27 cellular contexts compared by ENCODE assay signal in the genomic region with DNA sequence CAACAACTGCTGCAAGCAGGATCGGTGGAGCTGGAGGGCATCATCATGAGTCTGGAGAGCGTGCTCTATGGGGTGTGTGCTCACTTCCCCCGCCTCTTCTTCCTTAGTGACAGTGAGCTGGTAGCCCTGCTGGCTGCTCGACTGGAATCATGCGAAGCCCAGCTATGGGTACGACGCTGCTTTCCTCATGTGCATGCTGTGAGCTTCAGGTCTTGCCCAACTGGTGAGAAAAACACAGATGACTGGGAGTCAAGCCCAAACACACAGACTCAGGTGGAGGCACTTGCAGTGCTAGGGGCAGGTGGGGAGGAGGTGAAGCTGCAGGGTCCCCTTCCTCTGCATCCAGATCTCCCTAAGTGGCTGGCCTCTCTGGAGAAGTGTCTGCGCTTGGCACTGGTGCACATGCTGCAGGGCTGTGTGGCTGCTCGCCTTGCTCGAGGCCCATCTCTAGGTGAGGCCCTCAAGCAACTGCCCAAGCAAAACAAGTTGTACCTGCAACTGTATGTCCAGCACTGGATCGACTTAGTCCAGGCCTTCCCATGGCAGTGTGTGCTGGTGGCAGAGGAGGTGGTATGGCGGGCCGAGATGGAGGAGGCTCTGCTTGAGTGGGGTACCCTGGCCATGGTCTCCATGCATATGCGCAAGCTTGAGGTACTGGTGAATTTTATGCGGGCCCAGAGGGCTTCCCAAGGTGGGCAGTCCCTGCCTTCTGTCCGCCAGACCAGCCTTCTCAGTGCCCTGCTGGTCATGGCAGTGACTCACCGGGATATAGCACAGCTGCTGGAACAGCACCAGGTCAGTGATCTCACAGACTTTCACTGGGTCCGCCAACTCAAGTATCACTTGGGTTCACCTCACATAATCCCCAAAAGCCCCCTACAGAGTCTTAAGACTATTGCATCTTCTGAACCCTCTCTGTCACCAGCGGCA. TPM values are rescaled to one million over a fixed set of nuclear protein-coding genes. Genes with fewer than 3 reads are reported as not detected.
DNase-seq lines count a peak whose midpoint lies in the region; ATAC-seq, FAIRE-seq and TF ChIP-seq lines count a peak whose summit lies in the region.
"Had no signal": no experiment of that assay in that cellular context is flagged by ENCODE, and none has a peak within 500 bp of the region (broad histone marks: within the 10 kb centered on the region; RNA-seq: fewer than 3 reads in every experiment).

No MANE protein-coding gene starts in this region.

- no peak overlapping the region for H3K4me2 ChIP-seq in H9 (ENCODE audit: insufficient read depth, insufficient read length, low read length)
- no peak overlapping the region for H3K4me2 ChIP-seq in astrocyte (ENCODE audit: low read length)

- H3K9me3 ChIP-seq in H9 (ENCODE audit: control insufficient read depth, low read depth, low read length) (no peaks in the 10 kb centered on the region), astrocyte (ENCODE audit: insufficient read depth, low read depth, low read length) (no peaks in the 10 kb centered on the region), skeletal muscle tissue (ENCODE audit: control insufficient read depth in 3 of 3, low read length in 3 of 3) (no peaks in the 10 kb centered on the region)
- H3K9me3 ChIP-seq: left lung, prostate gland had no signal

- ATAC-seq in HG03457 (IDR thresholded peaks at IDR 0.05; ENCODE audit: unreplicated experiment), result no peak
- ATAC-seq: activated CD4-positive, alpha-beta T cell treated with anti-CD3 and anti-CD28 coated beads for 36 hours; activated CD8-positive, alpha-beta memory T cell treated with anti-CD3 and anti-CD28 coated beads, Interleukin-2, amount 10 ng/mL, durations not matched to agents 7 days and 5 days; left lung had no signal

- no peak overlapping the region for H3K4me3 ChIP-seq in astrocyte (ENCODE audit: insufficient read depth, low read depth, low read length)
- H3K4me3 ChIP-seq in foreskin fibroblast (ENCODE audit: low read depth in 1 of 2, low read length in 2 of 2), result no peak overlapping the region
- H3K4me3 ChIP-seq in skeletal muscle tissue (ENCODE audit: low read length in 3 of 3), result no peak overlapping the region
- H3K4me3 ChIP-seq: left lung, prostate gland had no signal

- H3K23me2 ChIP-seq in H9 (ENCODE audit: insufficient read length, low read depth, low read length, poor library complexity, severe bottlenecking), result no peaks in the 10 kb centered on the region

- H3K27me3 Mint-ChIP-seq in H9 (ENCODE audit: low read depth) (no peaks in the 10 kb centered on the region), astrocyte (ENCODE audit: low read depth, unreplicated experiment) (no peaks in the 10 kb centered on the region)
- H3K27me3 Mint-ChIP-seq: activated CD4-positive, alpha-beta T cell treated with anti-CD3 and anti-CD28 coated beads for 36 hours; activated CD8-positive, alpha-beta memory T cell treated with anti-CD3 and anti-CD28 coated beads, Interleukin-2, amount 10 ng/mL, durations not matched to agents 7 days and 5 days; activated naive CD8-positive, alpha-beta T cell treated with anti-CD3 and anti-CD28 coated beads for 36 hours; CD4-positive, alpha-beta T cell had no signal

- WGBS in H9 (ENCODE audit: extremely low coverage, insufficient read length, low lambda C conversion rate), result no CpG with 5 or more reads among the region's 19 CpGs

- H2BK120ac ChIP-seq in H9 (ENCODE audit: low read depth, low read length, poor library complexity, severe bottlenecking), result no peak overlapping the region

- H3K27ac Mint-ChIP-seq in H9 (no peak overlapping the region), astrocyte (ENCODE audit: unreplicated experiment) (no peak overlapping the region)
- H3K27ac Mint-ChIP-seq: activated CD4-positive, alpha-beta T cell treated with anti-CD3 and anti-CD28 coated beads for 36 hours; activated CD8-positive, alpha-beta memory T cell treated with anti-CD3 and anti-CD28 coated beads, Interleukin-2, amount 10 ng/mL, durations not matched to agents 7 days and 5 days; activated naive CD8-positive, alpha-beta T cell treated with anti-CD3 and anti-CD28 coated beads for 36 hours; brain; CD4-positive, alpha-beta T cell; nephron progenitor cell had no signal

- no peaks in the 10 kb centered on the region for H3K79me2 ChIP-seq in H9 (ENCODE audit: insufficient read depth, low read length)
- H3K79me2 ChIP-seq in astrocyte (ENCODE audit: insufficient read depth, low read length), result no peaks in the 10 kb centered on the region

- no peak overlapping the region for H2BK5ac ChIP-seq in H9 (ENCODE audit: insufficient read length, low read length)

- H3T11ph ChIP-seq in H9 (ENCODE audit: low read length), result no peak overlapping the region

- H3K9me3 Mint-ChIP-seq in H9 (no peaks in the 10 kb centered on the region), astrocyte (ENCODE audit: unreplicated experiment) (no peaks in the 10 kb centered on the region)
- H3K9me3 Mint-ChIP-seq: activated naive CD8-positive, alpha-beta T cell treated with anti-CD3 and anti-CD28 coated beads for 36 hours; brain; CD4-positive, alpha-beta T cell; nephron progenitor cell had no signal

- no peak overlapping the region for H2AK5ac ChIP-seq in H9 (ENCODE audit: insufficient read length, low read length)

- peaks cover 0 to 4% (median 0%) of the 10 kb centered on the region in 3 experiments; a peak in 1 of 7 replicates for H3K36me3 Mint-ChIP-seq in H9 (ENCODE audit: insufficient read depth in 1 of 3, low read depth in 3 of 3)
- H3K36me3 Mint-ChIP-seq in astrocyte (ENCODE audit: low read depth, unreplicated experiment), result peaks cover 30% of the 10 kb centered on the region
- H3K36me3 Mint-ChIP-seq: brain had no signal

- H3K79me1 ChIP-seq in H9 (ENCODE audit: insufficient read depth, low read depth, low read length, poor library complexity, severe bottlenecking), result no peaks in the 10 kb centered on the region

- H3K56ac ChIP-seq in H9 (ENCODE audit: insufficient read length, low read depth, low read length), result no peak overlapping the region

- H3K4ac ChIP-seq in H9 (ENCODE audit: low read depth, low read length), result no peak overlapping the region

- H4K20me1 ChIP-seq in H9 (ENCODE audit: control insufficient read depth, insufficient read depth, insufficient read length) (no peaks in the 10 kb centered on the region), astrocyte (ENCODE audit: insufficient read depth, low read length) (no peaks in the 10 kb centered on the region)

- H4K91ac ChIP-seq in H9 (ENCODE audit: insufficient read length, low read depth, low read length), result no peak overlapping the region

- H2AFZ ChIP-seq in H9 (ENCODE audit: low read length), result no peak overlapping the region
- no peak overlapping the region for H2AFZ ChIP-seq in astrocyte (ENCODE audit: low read depth, low read length)

- H3K4me1 ChIP-seq in H9 (ENCODE audit: insufficient read depth, low read length) (no peaks in the 10 kb centered on the region), astrocyte (ENCODE audit: insufficient read depth, low read length) (peaks cover 3% of the 10 kb centered on the region), skeletal muscle tissue (ENCODE audit: control insufficient read depth in 3 of 3, insufficient read depth in 3 of 3, low read length in 3 of 3) (peaks cover 13 to 27% (median 20%) of the 10 kb centered on the region in 3 donors)
- H3K4me1 ChIP-seq: left lung, prostate gland had no signal

- no peak overlapping the region for H2BK15ac ChIP-seq in H9 (ENCODE audit: low read depth, low read length)

- no peak overlapping the region for H2BK12ac ChIP-seq in H9 (ENCODE audit: insufficient read length, low read depth, low read length)

- H2BK20ac ChIP-seq in H9 (ENCODE audit: low read depth, low read length, poor library complexity, severe bottlenecking), result no peak overlapping the region

- peaks cover 3% of the 10 kb centered on the region in 2 experiments; a peak in 2 of 4 replicates for H3K4me1 Mint-ChIP-seq in H9
- peaks cover 1% of the 10 kb centered on the region for H3K4me1 Mint-ChIP-seq in astrocyte (ENCODE audit: low read depth, unreplicated experiment)
- H3K4me1 Mint-ChIP-seq: activated CD4-positive, alpha-beta T cell treated with anti-CD3 and anti-CD28 coated beads for 36 hours; nephron progenitor cell had no signal

- no peak overlapping the region; the same call in 1 of the 2 replicates for H3K14ac ChIP-seq in H9 (ENCODE audit: insufficient read depth, low read length)

- H3K27ac ChIP-seq in H9 (ENCODE audit: insufficient read length, low read depth, low read length) (no peak overlapping the region), astrocyte (ENCODE audit: low read depth, low read length) (no peak overlapping the region), skeletal muscle tissue (ENCODE audit: low read depth, low read length) (peak overlapping the region; percentile 61)
- H3K27ac ChIP-seq: left lung, prostate gland had no signal

- H3K9ac ChIP-seq in H9 (ENCODE audit: extremely low read depth, insufficient read length, low read length), result no peak overlapping the region
- no peak overlapping the region for H3K9ac ChIP-seq in astrocyte (ENCODE audit: low read length)
- peak overlapping the region in 1 of 3 donors; percentile 60 for H3K9ac ChIP-seq in skeletal muscle tissue (ENCODE audit: low read depth in 1 of 3, low read length in 3 of 3)

- no peak overlapping the region for H4K8ac ChIP-seq in H9 (replicated peaks; ENCODE audit: insufficient read length, low read depth, low read length)

- TF ChIP-seq CTCF in H9 (conservative IDR thresholded peaks at IDR 0.05), result no peak
- no peak for TF ChIP-seq CTCF in astrocyte (IDR thresholded peaks at IDR 0.05; ENCODE audit: insufficient read depth, low read depth, low read length)
- TF ChIP-seq CTCF in foreskin fibroblast (IDR thresholded peaks at IDR 0.05; ENCODE audit: low read depth, low read length), result no peak

- DNase-seq in H9, result peak; percentile 23
- DNase-seq in astrocyte (ENCODE audit: low read depth), result peak; percentile 26
- DNase-seq in foreskin fibroblast, result peak; percentile 9 to 47
- DNase-seq in NCI-H774 (lab: John Stamatoyannopoulos, UW), result no peak
- DNase-seq in activated CD4-positive, alpha-beta T cell treated with anti-CD3 and anti-CD28 coated beads, Interleukin-2, amount 50 U/mL, for 48 hours, result no peak
- DNase-seq in medulla oblongata (ENCODE audit: extremely low spot score), result no peak
- DNase-seq: activated CD4-positive, alpha-beta T cell treated with anti-CD3 and anti-CD28 coated beads for 36 hours; activated CD8-positive, alpha-beta memory T cell treated with anti-CD3 and anti-CD28 coated beads, Interleukin-2, amount 10 ng/mL, durations not matched to agents 7 days and 5 days; activated naive CD8-positive, alpha-beta T cell treated with anti-CD3 and anti-CD28 coated beads for 36 hours; CD4-positive, alpha-beta T cell; Kasumi-1; left lung; midbrain; NCI-H1092; NCI-H2029 treated with DMSO at 0.1 percent for 48 hours; NCI-H226; NCI-H748 treated with DMSO at 0.1 percent for 48 hours; nephron progenitor cell; OCI-M1; small intestine; stimulated activated naive CD4-positive, alpha-beta T cell had no signal

- H3K23ac ChIP-seq in H9 (ENCODE audit: insufficient read length, low read depth, low read length), result no peak overlapping the region

- H4K5ac ChIP-seq in H9 (ENCODE audit: insufficient read length, low read depth, low read length), result no peak overlapping the region

- H3K36me3 ChIP-seq in astrocyte (ENCODE audit: insufficient read depth, low read length) (no peaks in the 10 kb centered on the region), skeletal muscle tissue (ENCODE audit: control insufficient read depth in 3 of 3, insufficient read depth in 3 of 3, low read length in 3 of 3) (peaks cover 8 to 13% (median 11%) of the 10 kb centered on the region in 3 donors)
- H3K36me3 ChIP-seq: prostate gland had no signal

- no peak overlapping the region for H3K18ac ChIP-seq in H9 (ENCODE audit: insufficient read length, low read depth, low read length)

- H3K4me3 Mint-ChIP-seq in H9, result no peak overlapping the region
- H3K4me3 Mint-ChIP-seq in astrocyte (ENCODE audit: unreplicated experiment), result no peak overlapping the region
- H3K4me3 Mint-ChIP-seq: activated CD4-positive, alpha-beta T cell treated with anti-CD3 and anti-CD28 coated beads for 36 hours; activated CD8-positive, alpha-beta memory T cell treated with anti-CD3 and anti-CD28 coated beads, Interleukin-2, amount 10 ng/mL, durations not matched to agents 7 days and 5 days; activated naive CD8-positive, alpha-beta T cell treated with anti-CD3 and anti-CD28 coated beads for 36 hours; brain; CD4-positive, alpha-beta T cell; nephron progenitor cell had no signal

- no peak for FAIRE-seq in astrocyte (lab: Jason Lieb, UNC)
- FAIRE-seq: colon, G401.6, small intestine had no signal

- H3K27me3 ChIP-seq in H9 (ENCODE audit: insufficient read depth, low read length) (no peaks in the 10 kb centered on the region), astrocyte (ENCODE audit: insufficient read depth, low read length) (no peaks in the 10 kb centered on the region), skeletal muscle tissue (ENCODE audit: control insufficient read depth in 3 of 3, insufficient read depth in 3 of 3, low read length in 3 of 3) (no peaks in the 10 kb centered on the region)
- H3K27me3 ChIP-seq: left lung had no signal

RNA-seq across cellular contexts. Expression of gene DNHD1, which starts 48.1 kb away (rescaled TPM):
- total RNA-seq in H9 (2021), result 3.5 TPM in 2 replicates
- 8.2 and 8.3 TPM in 2 replicates for total RNA-seq in astrocyte
- 4.7 TPM for total RNA-seq in skeletal muscle tissue

RNA-seq across cellular contexts. Expression of gene RRP8, which starts 58.2 kb away (rescaled TPM):
- total RNA-seq in H9 (2021) (14.2 and 16.0 TPM in 2 replicates), astrocyte (23.9 and 25.8 TPM in 2 replicates), skeletal muscle tissue (9.4 TPM)

RNA-seq across cellular contexts. Expression of gene ILK, which starts 58.4 kb away (rescaled TPM):
- total RNA-seq in H9 (2021) (96.2 and 100 TPM in 2 replicates), astrocyte (209 and 218 TPM in 2 replicates), skeletal muscle tissue (106 TPM)

Comparison
In these comparisons a context has a peak if more than half of its experiments do, and no peak if none do; other contexts are left out.
1. DNase-seq: peak in H9 (single experiment), astrocyte (single experiment) and foreskin fibroblast (2 of 2); none in NCI-H774 (single experiment), activated CD4-positive, alpha-beta T cell treated with anti-CD3 and anti-CD28 coated beads, Interleukin-2, amount 50 U/mL, for 48 hours (0 of 2) and medulla oblongata (single experiment).